25 cellular contexts compared by ENCODE assay signal in genomic region chr17:438191-438590, GRCh38.
"Had no signal": no experiment of that assay in that cellular context is flagged by ENCODE, and none has a peak within 500 bp of the region (broad histone marks: within the 10 kb centered on the region; RNA-seq: fewer than 3 reads in every experiment).

No MANE protein-coding gene starts in this region.

- H3K4me3 Mint-ChIP-seq: effector memory CD8-positive, alpha-beta T cell; nephron; neural progenitor cell; stimulated activated naive B cell treated with anti-CD40 and anti-IgM and Interleukin-4, amounts not matched to agents 10 μg/mL and 1 μg/mL and 100 μg/mL, for 72 hours; stimulated activated naive CD8-positive, alpha-beta T cell treated with anti-CD3 and anti-CD28 coated beads, Interleukin-15, Interleukin-2, amounts not matched to agents 100 ng/mL and 50 ng/mL, for 24 hours had no signal

- H3K27me3 Mint-ChIP-seq: effector memory CD8-positive, alpha-beta T cell; stimulated activated naive CD8-positive, alpha-beta T cell treated with anti-CD3 and anti-CD28 coated beads, Interleukin-15, Interleukin-2, amounts not matched to agents 100 ng/mL and 50 ng/mL, for 24 hours had no signal

- H3K27ac ChIP-seq: gastrocnemius medialis, lower lobe of right lung, neural progenitor cell, ovary, psoas muscle, thoracic aorta, tibial nerve, upper lobe of left lung had no signal

- FAIRE-seq: endometrium, keratinocyte, small intestine, urothelium cell line had no signal

- H3K4me2 ChIP-seq: neural progenitor cell had no signal

- DNase-seq: cortex of kidney; effector memory CD8-positive, alpha-beta T cell; foreskin fibroblast; gastrocnemius medialis; head of caudate nucleus; left ventricle myocardium superior; lower lobe of right lung; nucleus accumbens; ovary; posterior cingulate gyrus; psoas muscle; right cardiac atrium; small intestine; stimulated activated CD4-positive, alpha-beta T cell treated with anti-CD3 and anti-CD28 coated beads, Interleukin-15, amount 100 ng/mL, for 24 hours; stimulated activated CD4-positive, alpha-beta T cell treated with anti-CD3 and anti-CD28 coated beads, Interleukin-2, amount 100 ng/mL, for 48 hours; stimulated activated naive B cell treated with anti-CD40 and anti-IgM and Interleukin-4, amounts not matched to agents 10 μg/mL and 1 μg/mL and 100 μg/mL, for 72 hours; upper lobe of left lung had no signal

- H3K4me1 ChIP-seq: gastrocnemius medialis, lower lobe of right lung, neural progenitor cell, psoas muscle, tibial nerve, upper lobe of left lung had no signal

- H3K27ac Mint-ChIP-seq: effector memory CD8-positive, alpha-beta T cell; nephron; neural progenitor cell; stimulated activated naive B cell treated with anti-CD40 and anti-IgM and Interleukin-4, amounts not matched to agents 10 μg/mL and 1 μg/mL and 100 μg/mL, for 72 hours; stimulated activated naive CD8-positive, alpha-beta T cell treated with anti-CD3 and anti-CD28 coated beads, Interleukin-15, Interleukin-2, amounts not matched to agents 100 ng/mL and 50 ng/mL, for 24 hours had no signal

- H3K4me3 ChIP-seq: gastrocnemius medialis, lower lobe of right lung, neural progenitor cell, ovary, psoas muscle, thoracic aorta, tibial nerve, upper lobe of left lung had no signal

- H3K36me3 ChIP-seq: neural progenitor cell, ovary had no signal

- H3K4me1 Mint-ChIP-seq: nephron; neural progenitor cell; stimulated activated naive B cell treated with anti-CD40 and anti-IgM and Interleukin-4, amounts not matched to agents 10 μg/mL and 1 μg/mL and 100 μg/mL, for 72 hours had no signal

- H3K27me3 ChIP-seq: gastrocnemius medialis, neural progenitor cell, ovary, tibial nerve, upper lobe of left lung had no signal

- H3K9me3 ChIP-seq: gastrocnemius medialis, ovary had no signal

- ATAC-seq: effector memory CD8-positive, alpha-beta T cell; gastrocnemius medialis; left ventricle myocardium superior; lower lobe of right lung; psoas muscle; right cardiac atrium; stimulated activated naive B cell treated with anti-CD40 and anti-IgM and Interleukin-4, amounts not matched to agents 10 μg/mL and 1 μg/mL and 100 μg/mL, for 72 hours had no signal
